Comparison of ENCODE assay signal across 8 cellular contexts in the genomic region with DNA sequence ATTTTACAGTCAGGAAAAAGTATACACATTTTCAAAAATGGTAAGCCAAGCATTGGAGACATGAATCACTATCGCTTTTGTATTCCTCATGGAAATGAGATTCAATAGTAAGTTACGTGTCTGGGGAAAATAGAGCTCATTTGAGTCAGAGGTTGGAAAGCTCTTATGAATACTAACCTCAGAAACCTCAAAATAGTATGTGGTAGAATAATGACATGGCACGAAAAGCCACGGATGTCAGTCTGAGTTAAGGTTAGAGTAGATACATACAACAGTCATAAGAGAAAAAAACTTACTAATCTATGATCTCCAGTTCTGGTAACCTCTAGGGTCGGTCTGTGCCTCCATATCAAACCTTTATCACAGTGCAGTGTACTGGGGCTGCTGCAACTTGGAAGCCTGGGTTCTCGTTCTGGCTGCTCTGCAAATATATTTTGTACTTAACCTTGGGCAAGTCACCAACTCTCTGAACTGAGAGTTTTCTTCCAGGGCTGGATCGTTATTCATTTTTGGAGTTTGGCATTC. TPM values are rescaled to one million over a fixed set of nuclear protein-coding genes. Genes with fewer than 3 reads are reported as not detected.
A peak's percentile ranks its signal among the peaks of the same experiment; 100 is the strongest.
DNase-seq lines count a peak whose midpoint lies in the region; ATAC-seq and TF ChIP-seq lines count a peak whose summit lies in the region.

No MANE protein-coding gene starts in this region.

- H3K27ac Mint-ChIP-seq in activated naive CD8-positive, alpha-beta T cell treated with anti-CD3 and anti-CD28 coated beads, Interleukin-2, amount 10 ng/mL, durations not matched to agents 7 days and 5 days = no peak overlapping the region
- peak overlapping the region in 1 of 2 donors; percentile 13 for H3K27ac Mint-ChIP-seq in natural killer cell treated with Interleukin-12 subunit alpha and Interleukin-12 subunit beta and Interleukin-15 and Interleukin-18, amount 100 ng/mL, for 72 hours

- no peak overlapping the region for H3K4me3 ChIP-seq in vagina

- no peaks in the 10 kb centered on the region for H3K36me3 ChIP-seq in vagina

- peaks cover 8% of the 10 kb centered on the region for H3K4me1 Mint-ChIP-seq in activated naive CD8-positive, alpha-beta T cell treated with anti-CD3 and anti-CD28 coated beads, Interleukin-2, amount 10 ng/mL, durations not matched to agents 7 days and 5 days
- peaks cover 9 to 12% of the 10 kb centered on the region in 2 donors for H3K4me1 Mint-ChIP-seq in natural killer cell treated with Interleukin-12 subunit alpha and Interleukin-12 subunit beta and Interleukin-15 and Interleukin-18, amount 100 ng/mL, for 72 hours (ENCODE audit: low read depth in 2 of 2)

- intact Hi-C loops in vagina (cut with DNase I) = no loop called here

- no peak for TF ChIP-seq POLR2A in vagina (IDR thresholded peaks at IDR 0.05)

- peaks cover 39% of the 10 kb centered on the region for H3K27me3 Mint-ChIP-seq in activated naive CD8-positive, alpha-beta T cell treated with anti-CD3 and anti-CD28 coated beads, Interleukin-2, amount 10 ng/mL, durations not matched to agents 7 days and 5 days
- H3K27me3 Mint-ChIP-seq in natural killer cell treated with Interleukin-12 subunit alpha and Interleukin-12 subunit beta and Interleukin-15 and Interleukin-18, amount 100 ng/mL, for 72 hours = peaks cover 33 to 48% of the 10 kb centered on the region in 2 donors

- H3K27me3 ChIP-seq in vagina = no peaks in the 10 kb centered on the region

- DNase-seq in ELR (ENCODE audit: low read depth) = peak; percentile 99
- DNase-seq in activated naive CD8-positive, alpha-beta T cell treated with anti-CD3 and anti-CD28 coated beads, Interleukin-2, amount 10 ng/mL, durations not matched to agents 7 days and 5 days = no peak
- DNase-seq in natural killer cell treated with Interleukin-12 subunit alpha and Interleukin-12 subunit beta and Interleukin-15 and Interleukin-18, amount 100 ng/mL, for 72 hours (ENCODE audit: low spot score) = no peak
- DNase-seq in NCI-H2029 (lab: John Stamatoyannopoulos, UW) = no peak
- no peak for DNase-seq in vagina (ENCODE audit: extremely low spot score in 2 of 2)
- DNase-seq in NCI-H146 treated with DMSO at 0.1 percent for 48 hours (lab: John Stamatoyannopoulos, UW; ENCODE audit: unreplicated experiment) = no peak
- DNase-seq in NCI-H1417 (lab: John Stamatoyannopoulos, UW) = no peak

- H3K9me3 Mint-ChIP-seq in activated naive CD8-positive, alpha-beta T cell treated with anti-CD3 and anti-CD28 coated beads, Interleukin-2, amount 10 ng/mL, durations not matched to agents 7 days and 5 days = no peaks in the 10 kb centered on the region
- no peaks in the 10 kb centered on the region for H3K9me3 Mint-ChIP-seq in natural killer cell treated with Interleukin-12 subunit alpha and Interleukin-12 subunit beta and Interleukin-15 and Interleukin-18, amount 100 ng/mL, for 72 hours

- H3K4me3 Mint-ChIP-seq in activated naive CD8-positive, alpha-beta T cell treated with anti-CD3 and anti-CD28 coated beads, Interleukin-2, amount 10 ng/mL, durations not matched to agents 7 days and 5 days = no peak overlapping the region
- H3K4me3 Mint-ChIP-seq in natural killer cell treated with Interleukin-12 subunit alpha and Interleukin-12 subunit beta and Interleukin-15 and Interleukin-18, amount 100 ng/mL, for 72 hours = no peak overlapping the region

- peak; percentile 49 for ATAC-seq in HG03175 (IDR thresholded peaks at IDR 0.05; ENCODE audit: unreplicated experiment)
- ATAC-seq in activated naive CD8-positive, alpha-beta T cell treated with anti-CD3 and anti-CD28 coated beads, Interleukin-2, amount 10 ng/mL, durations not matched to agents 7 days and 5 days (ENCODE audit: low read depth) = peak; percentile 36
- peak; percentile 82 to 96 for ATAC-seq in natural killer cell treated with Interleukin-12 subunit alpha and Interleukin-12 subunit beta and Interleukin-15 and Interleukin-18, amount 100 ng/mL, for 72 hours

- no peaks in the 10 kb centered on the region for H3K9me3 ChIP-seq in vagina

- POLR2A ChIA-PET in activated naive CD8-positive, alpha-beta T cell treated with anti-CD3 and anti-CD28 coated beads, Interleukin-2, amount 10 ng/mL, durations not matched to agents 7 days and 5 days (lab: Charles Lee) = interaction anchor here (0.7 kb wide), 1 partner anchor 181 kb away, joined by 3 read pairs; a partner anchor contains a TSS

- no peak overlapping the region for H3K27ac ChIP-seq in vagina

- peaks cover 34% of the 10 kb centered on the region for H3K4me1 ChIP-seq in vagina

- no peak for TF ChIP-seq CTCF in vagina (IDR thresholded peaks at IDR 0.05)

- no peaks in the 10 kb centered on the region for H3K36me3 Mint-ChIP-seq in activated naive CD8-positive, alpha-beta T cell treated with anti-CD3 and anti-CD28 coated beads, Interleukin-2, amount 10 ng/mL, durations not matched to agents 7 days and 5 days
- no peaks in the 10 kb centered on the region for H3K36me3 Mint-ChIP-seq in natural killer cell treated with Interleukin-12 subunit alpha and Interleukin-12 subunit beta and Interleukin-15 and Interleukin-18, amount 100 ng/mL, for 72 hours

RNA-seq across cellular contexts. Expression of a gene that starts 31.7 kb away (rescaled TPM):
- total RNA-seq in activated naive CD8-positive, alpha-beta T cell treated with anti-CD3 and anti-CD28 coated beads, Interleukin-2, amount 10 ng/mL, durations not matched to agents 7 days and 5 days = not detected
- total RNA-seq in natural killer cell treated with Interleukin-12 subunit alpha and Interleukin-12 subunit beta and Interleukin-15 and Interleukin-18, amount 100 ng/mL, for 72 hours = under 1 TPM; 0.06 to 0.14 TPM
- total RNA-seq in vagina = 386 TPM

Comparison
In these comparisons a context has a peak if more than half of its experiments do, and no peak if none do; other contexts are left out.
1. ATAC-seq: peak in every context shown above with its lines; median percentile 89 in natural killer cell treated with Interleukin-12 subunit alpha and Interleukin-12 subunit beta and Interleukin-15 and Interleukin-18, amount 100 ng/mL, for 72 hours; 49 in HG03175; 36 in activated naive CD8-positive, alpha-beta T cell treated with anti-CD3 and anti-CD28 coated beads, Interleukin-2, amount 10 ng/mL, durations not matched to agents 7 days and 5 days.
2. RNA of a gene that starts 31.7 kb away (total RNA-seq): 386 TPM in vagina (single experiment); 0.06 to 0.14 TPM in natural killer cell treated with Interleukin-12 subunit alpha and Interleukin-12 subunit beta and Interleukin-15 and Interleukin-18, amount 100 ng/mL, for 72 hours and not detected in activated naive CD8-positive, alpha-beta T cell treated with anti-CD3 and anti-CD28 coated beads, Interleukin-2, amount 10 ng/mL, durations not matched to agents 7 days and 5 days; every median in the first group is over 100 times any median in the second.